ENCODE assay signal across 8 cellular contexts in genomic region chr20:41027872-41028358, GRCh38. TPM values are rescaled to one million over a fixed set of nuclear protein-coding genes. Genes with fewer than 3 reads are reported as not detected.
A peak's percentile ranks its signal among the peaks of the same experiment; 100 is the strongest.
DNase-seq lines count a peak whose midpoint lies in the region; ATAC-seq, FAIRE-seq and TF ChIP-seq lines count a peak whose summit lies in the region.

No MANE protein-coding gene starts in this region.

- no peak for TF ChIP-seq RAD21 in HepG2 (CRISPR knock-in tag; IDR thresholded peaks at IDR 0.05)

- H3K4me3 ChIP-seq in HepG2 (replicated peaks in 1 of 3; ENCODE audit: insufficient read depth in 1 of 3, low read depth in 2 of 3, low read length in 3 of 3) = peak overlapping the region; percentile 34 to 95 (median 49)
- peak overlapping the region; percentile 80 for H3K4me3 ChIP-seq in thymus (ENCODE audit: low read length)

- H3K4me1 Mint-ChIP-seq in activated T-cell treated with anti-CD3 and anti-CD28 coated beads, Interleukin-2, amount 50 U/mL, for 24 hours (ENCODE audit: low read depth) = peaks cover 41% of the 10 kb centered on the region
- peaks cover 35% of the 10 kb centered on the region for H3K4me1 Mint-ChIP-seq in activated naive CD8-positive, alpha-beta T cell treated with anti-CD3 and anti-CD28 coated beads, Interleukin-2, amount 10 ng/mL, durations not matched to agents 7 days and 5 days

- no peak for TF ChIP-seq EP300 in HepG2 (IDR thresholded peaks at IDR 0.05; ENCODE audit: low read depth in 2 of 2, low read length in 2 of 2)
- TF ChIP-seq EP300 in HepG2 (CRISPR knock-in tag; IDR thresholded peaks at IDR 0.05; ENCODE audit: borderline replicate concordance) = no peak; the same call in 1 of the 2 replicates

- H3K36me3 Mint-ChIP-seq in activated T-cell treated with anti-CD3 and anti-CD28 coated beads, Interleukin-2, amount 50 U/mL, for 24 hours (ENCODE audit: low read depth) = peaks cover 39% of the 10 kb centered on the region
- H3K36me3 Mint-ChIP-seq in activated naive CD8-positive, alpha-beta T cell treated with anti-CD3 and anti-CD28 coated beads, Interleukin-2, amount 10 ng/mL, durations not matched to agents 7 days and 5 days = peaks cover 25% of the 10 kb centered on the region

- CTCF ChIA-PET in HepG2 (lab: Yijun Ruan, JAX; ENCODE audit: low intra/inter-chr PET ratio, low total read pairs) = no interaction called here

- ATAC-seq in activated naive CD8-positive, alpha-beta T cell treated with anti-CD3 and anti-CD28 coated beads, Interleukin-2, amount 10 ng/mL, durations not matched to agents 7 days and 5 days (ENCODE audit: low read depth) = no peak
- peak; percentile 0; the same call in 2 of the 3 replicates for ATAC-seq in HepG2
- ATAC-seq in GM18858 (IDR thresholded peaks at IDR 0.05; ENCODE audit: unreplicated experiment) = no peak
- no peak for ATAC-seq in GM19395 (IDR thresholded peaks at IDR 0.05; ENCODE audit: unreplicated experiment)
- ATAC-seq in GM21367 (IDR thresholded peaks at IDR 0.05; ENCODE audit: unreplicated experiment) = no peak

- no peaks in the 10 kb centered on the region for H3K27me3 Mint-ChIP-seq in activated T-cell treated with anti-CD3 and anti-CD28 coated beads, Interleukin-2, amount 50 U/mL, for 24 hours
- peaks cover 2% of the 10 kb centered on the region for H3K27me3 Mint-ChIP-seq in activated naive CD8-positive, alpha-beta T cell treated with anti-CD3 and anti-CD28 coated beads, Interleukin-2, amount 10 ng/mL, durations not matched to agents 7 days and 5 days

- H4K20me1 ChIP-seq in HepG2 (ENCODE audit: insufficient read depth, low read length) = peaks cover 35% of the 10 kb centered on the region

- H3K9me3 Mint-ChIP-seq in activated T-cell treated with anti-CD3 and anti-CD28 coated beads, Interleukin-2, amount 50 U/mL, for 24 hours = no peaks in the 10 kb centered on the region
- no peaks in the 10 kb centered on the region for H3K9me3 Mint-ChIP-seq in activated naive CD8-positive, alpha-beta T cell treated with anti-CD3 and anti-CD28 coated beads, Interleukin-2, amount 10 ng/mL, durations not matched to agents 7 days and 5 days

- 43% methylated on average over 10 of the region's 10 CpGs for WGBS in HepG2 (ENCODE audit: low lambda C conversion rate)
- WGBS in thymus = 38% methylated on average over 10 of the region's 10 CpGs

- H3K27ac ChIP-seq in HepG2 (ENCODE audit: extremely low read length, insufficient read depth, low read length) (peak overlapping the region; percentile 39), thymus (ENCODE audit: low read depth) (peak overlapping the region; percentile 78)

- H3K27me3 ChIP-seq in HepG2 (ENCODE audit: control insufficient read depth in 1 of 2, insufficient read depth in 2 of 2, low read length in 2 of 2) = peaks cover 2 to 10% of the 10 kb centered on the region in 2 experiments; a peak in 4 of 5 replicates
- no peaks in the 10 kb centered on the region for H3K27me3 ChIP-seq in thymus (ENCODE audit: control insufficient read depth, insufficient read depth)

- H3K36me3 ChIP-seq in HepG2 (replicated peaks in 1 of 2; ENCODE audit: control insufficient read depth in 1 of 2, insufficient read depth in 2 of 2, low read length in 2 of 2) = peaks cover 4% of the 10 kb centered on the region in 2 experiments; a peak in 1 of 5 replicates
- no peaks in the 10 kb centered on the region for H3K36me3 ChIP-seq in thymus (ENCODE audit: control insufficient read depth, insufficient read depth)

- no peaks in the 10 kb centered on the region for H3K9me3 ChIP-seq in HepG2 (ENCODE audit: low read length)
- H3K9me3 ChIP-seq in thymus (ENCODE audit: control insufficient read depth) = no peaks in the 10 kb centered on the region

- peak overlapping the region; percentile 67 for H3K9ac ChIP-seq in HepG2 (ENCODE audit: insufficient read depth, low read depth, low read length)

- TF ChIP-seq POLR2A in HepG2 (IDR thresholded peaks at IDR 0.05; ENCODE audit: insufficient read depth in 1 of 2, low read depth in 2 of 2, low read length in 2 of 2) = no peak

- POLR2A ChIA-PET in activated naive CD8-positive, alpha-beta T cell treated with anti-CD3 and anti-CD28 coated beads, Interleukin-2, amount 10 ng/mL, durations not matched to agents 7 days and 5 days (lab: Charles Lee) = interaction anchor here (0.7 to 1.4 kb wide), 4 partner anchors 10 to 36 kb away, joined by 3 to 11 read pairs (median 4); no protein-coding TSS in a partner anchor
- POLR2A ChIA-PET in HepG2 (lab: Yijun Ruan, JAX) = interaction anchor here (0.7 to 1.9 kb wide), 11 partner anchors 8 to 60 kb away, joined by 3 to 14 read pairs (median 6); no protein-coding TSS in a partner anchor

- no peak for FAIRE-seq in HepG2 (lab: Jason Lieb, UNC)

- intact Hi-C loops in HepG2 (cut with micrococcal nuclease; ENCODE audit: unreplicated experiment) = loop anchor here (1.0 to 2.0 kb wide), 2 partner anchors 25 to 51 kb away; no protein-coding TSS in a partner anchor

- H3K4me2 ChIP-seq in HepG2 (ENCODE audit: low read depth, low read length) = peak overlapping the region; percentile 77

- peak overlapping the region; percentile 90 for H3K4me3 Mint-ChIP-seq in activated T-cell treated with anti-CD3 and anti-CD28 coated beads, Interleukin-2, amount 50 U/mL, for 24 hours
- peak overlapping the region; percentile 80 for H3K4me3 Mint-ChIP-seq in activated naive CD8-positive, alpha-beta T cell treated with anti-CD3 and anti-CD28 coated beads, Interleukin-2, amount 10 ng/mL, durations not matched to agents 7 days and 5 days

- BruUV-seq in HepG2 (replicated peaks; lab: Mats Ljungman, UMichigan) = TSS peak; percentile 96

- in situ Hi-C loops in HepG2 (cut with HindIII; ENCODE audit: extremely low pct_ligation_motif_present, low pct_unique_long_range_greater_than_20kb) = no loop called here

- H3K79me2 ChIP-seq in HepG2 (ENCODE audit: insufficient read depth, low read length) = peaks cover 42% of the 10 kb centered on the region

- peak overlapping the region; percentile 96 for H3K27ac Mint-ChIP-seq in activated T-cell treated with anti-CD3 and anti-CD28 coated beads, Interleukin-2, amount 50 U/mL, for 24 hours
- H3K27ac Mint-ChIP-seq in activated naive CD8-positive, alpha-beta T cell treated with anti-CD3 and anti-CD28 coated beads, Interleukin-2, amount 10 ng/mL, durations not matched to agents 7 days and 5 days = peak overlapping the region; percentile 70

- no peak overlapping the region for H2AFZ ChIP-seq in HepG2 (ENCODE audit: low read length)

- H3K4me1 ChIP-seq in HepG2 (ENCODE audit: insufficient read depth, low read length) = peaks cover 46% of the 10 kb centered on the region
- H3K4me1 ChIP-seq in thymus (ENCODE audit: control insufficient read depth, insufficient read depth, low read length) = peaks cover 22% of the 10 kb centered on the region

- no peak for TF ChIP-seq CTCF in HepG2 (CRISPR knock-in tag; IDR thresholded peaks at IDR 0.05)

- no peak for DNase-seq in activated T-cell treated with anti-CD3 and anti-CD28 coated beads, Interleukin-2, amount 50 U/mL, for 24 hours
- no peak for DNase-seq in activated T-cell treated with anti-CD3 and anti-CD28 coated beads for 4 hours
- no peak for DNase-seq in activated naive CD8-positive, alpha-beta T cell treated with anti-CD3 and anti-CD28 coated beads, Interleukin-2, amount 10 ng/mL, durations not matched to agents 7 days and 5 days
- no peak for DNase-seq in HepG2 (ENCODE audit: low spot score)

TF ChIP-seq in HepG2, 621 proteins besides CTCF, POLR2A, EP300 and RAD21 (continues in another document):
- 0 out of 2 replicates have a peak, but pooled peaks have one; percentile 5 for TF ChIP-seq ZBTB43 (CRISPR knock-in tag; conservative IDR thresholded peaks at IDR 0.05)
- no peak for TF ChIP-seq NFKBIZ (CRISPR knock-in tag; IDR thresholded peaks at IDR 0.05)
- TF ChIP-seq NR1H2 (CRISPR knock-in tag; IDR thresholded peaks at IDR 0.05; ENCODE audit: borderline replicate concordance, low read depth) = 0 out of 2 replicates have a peak, but pooled peaks have one; percentile 55

RNA-seq across cellular contexts. Expression of gene TOP1, which starts 0.7 kb away (rescaled TPM):
- 10 to 100 TPM; 72.6 to 75.2 TPM for total RNA-seq in activated naive CD8-positive, alpha-beta T cell treated with anti-CD3 and anti-CD28 coated beads, Interleukin-2, amount 10 ng/mL, durations not matched to agents 7 days and 5 days
- 19.4 and 75.3 TPM in 2 replicates for total RNA-seq in HepG2 (2016; rRNA removed; fragmentation: Illumina TruSeq; extraction: Trizol)
- total RNA-seq in HepG2 (2016; cell fraction: cytosol; rRNA removed; fragmentation: Illumina TruSeq; extraction: Trizol; ENCODE audit: low read depth) = 17.3 and 19.8 TPM in 2 replicates
- 17.0 and 75.6 TPM in 2 replicates for total RNA-seq in HepG2 (2016; cell fraction: insoluble cytoplasmic fraction; rRNA removed; fragmentation: Illumina TruSeq; extraction: Trizol)
- 20.3 and 21.0 TPM in 2 replicates for total RNA-seq in HepG2 (2016; cell fraction: membrane; rRNA removed; fragmentation: Illumina TruSeq; extraction: Trizol)
- 45.7 and 48.4 TPM in 2 replicates for total RNA-seq in HepG2 (2016; cell fraction: nucleus; rRNA removed; fragmentation: Illumina TruSeq; extraction: Trizol)
- 9.9 and 10.2 TPM in 2 replicates for polyA plus RNA-seq in HepG2 (2011; rRNA removed)
- 5.5 and 9.3 TPM in 2 replicates for polyA plus RNA-seq in HepG2 (2011; cell fraction: cytosol; rRNA removed)
- polyA plus RNA-seq in HepG2 (2011; cell fraction: nucleus; rRNA removed) = 10.9 and 11.3 TPM in 2 replicates
- polyA plus RNA-seq in HepG2 (2012) = 51.4 and 67.5 TPM in 2 replicates
- polyA plus RNA-seq in HepG2 (2016; cell fraction: cytosol; fragmentation: Illumina TruSeq; extraction: Trizol; ENCODE audit: low read depth) = 2.6 and 3.5 TPM in 2 replicates
- 131 and 136 TPM in 2 replicates for polyA plus RNA-seq in HepG2 (2016; cell fraction: insoluble cytoplasmic fraction; fragmentation: Illumina TruSeq; extraction: Trizol; ENCODE audit: low read depth)
- polyA plus RNA-seq in HepG2 (2016; cell fraction: membrane; fragmentation: Illumina TruSeq; extraction: Trizol; ENCODE audit: low read depth) = 9.6 and 10.8 TPM in 2 replicates
- polyA plus RNA-seq in HepG2 (2016; cell fraction: nucleus; fragmentation: Illumina TruSeq; extraction: Trizol; ENCODE audit: insufficient read depth, low read depth) = 89.8 and 94.4 TPM in 2 replicates
- polyA minus RNA-seq in HepG2 (2011; rRNA and poly(A)+ RNA removed; ENCODE audit: low replicate concordance) = 7.0 and 9.4 TPM in 2 replicates
- polyA minus RNA-seq in HepG2 (2011; cell fraction: cytosol; rRNA and poly(A)+ RNA removed) = 25.1 and 28.4 TPM in 2 replicates
- 21.5 and 22.1 TPM in 2 replicates for polyA minus RNA-seq in HepG2 (2011; cell fraction: nucleus; rRNA and poly(A)+ RNA removed)
- polyA plus RNA-seq in thymus = 44.2 TPM
